ENCODE assay signal across 8 cellular contexts in the genomic region with DNA sequence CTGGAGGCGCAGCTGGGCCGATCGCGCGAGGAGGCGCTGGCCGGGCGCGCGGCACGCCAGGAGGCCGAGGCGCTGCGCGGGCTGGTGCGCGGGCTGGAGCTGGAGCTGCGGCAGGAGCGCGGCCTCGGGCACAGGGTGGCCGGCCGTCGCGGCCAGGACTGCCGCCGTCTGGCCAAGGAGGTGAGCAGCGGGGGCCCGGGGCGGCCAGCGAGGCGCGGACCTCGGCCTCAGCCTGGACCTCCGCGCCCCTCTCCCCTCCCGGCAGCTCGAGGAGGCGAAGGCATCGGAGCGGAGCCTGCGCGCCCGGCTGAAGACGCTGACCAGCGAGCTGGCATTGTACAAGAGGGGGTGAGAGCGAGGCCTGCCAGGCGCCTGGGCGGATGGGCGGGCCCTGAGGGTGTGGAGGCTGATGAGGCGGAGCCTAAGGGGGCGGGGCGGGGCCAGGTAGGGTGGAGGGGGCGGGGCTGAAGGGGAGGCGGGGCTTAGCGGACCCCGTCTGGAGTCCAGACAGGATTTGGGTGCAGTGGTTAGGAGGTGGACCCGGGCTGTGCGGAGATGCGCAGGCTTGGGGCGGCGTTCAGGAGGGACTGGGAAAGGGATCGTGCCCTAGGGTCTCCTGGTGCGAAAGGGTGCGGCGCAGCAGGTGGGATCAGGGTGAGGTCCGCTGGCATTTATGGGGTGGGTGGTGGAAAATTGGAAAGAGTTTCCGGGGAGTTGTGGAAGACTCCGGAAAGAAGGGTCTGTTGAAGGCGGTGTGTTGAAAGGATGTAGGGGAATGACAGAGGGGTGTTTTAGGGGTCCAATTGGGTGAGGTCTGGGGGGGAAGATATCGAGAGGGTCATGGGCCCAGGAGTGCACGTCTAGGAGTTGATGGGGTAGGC. TPM values are rescaled to one million over a fixed set of nuclear protein-coding genes. Genes with fewer than 3 reads are reported as not detected.
A peak's percentile ranks its signal among the peaks of the same experiment; 100 is the strongest.
DNase-seq lines count a peak whose midpoint lies in the region; ATAC-seq and TF ChIP-seq lines count a peak whose summit lies in the region.

No MANE protein-coding gene starts in this region.

- DNase-seq in Calu3 (peak; percentile 71), NCI-H1930 (lab: John Stamatoyannopoulos, UW) (peak; percentile 72 to 78), naive B cell (peak; percentile 44)
- DNase-seq in activated CD8-positive, alpha-beta memory T cell treated with anti-CD3 and anti-CD28 coated beads for 4 hours (ENCODE audit: low read depth in 2 of 2): peak; percentile 22 to 33
- peak; percentile 30 to 48 (median 45) for DNase-seq in effector memory CD8-positive, alpha-beta T cell
- peak; percentile 41 to 65 (median 58) for DNase-seq in stimulated activated naive CD4-positive, alpha-beta T cell (lab: John Stamatoyannopoulos, UW)

- ATAC-seq in effector memory CD8-positive, alpha-beta T cell (replicated peaks): peak; percentile 50
- ATAC-seq in naive B cell (ENCODE audit: low read depth in 2 of 2) (peak; percentile 69 to 73), GM19328 (IDR thresholded peaks at IDR 0.05; ENCODE audit: unreplicated experiment) (no peak), HG03135 (IDR thresholded peaks at IDR 0.05; ENCODE audit: unreplicated experiment) (no peak)

- H3K27ac Mint-ChIP-seq in Calu3 (ENCODE audit: unreplicated experiment) (no peak overlapping the region), naive B cell (peak overlapping the region in 2 of 6 donors; percentile 26 to 54)
- peak overlapping the region in 1 of 2 donors; percentile 80 for H3K27ac Mint-ChIP-seq in effector memory CD8-positive, alpha-beta T cell

- no peak for TF ChIP-seq CTCF in Calu3 (IDR thresholded peaks at IDR 0.05; ENCODE audit: unreplicated experiment)

- no TSS peak for BruUV-seq in Calu3 (replicated peaks; lab: Mats Ljungman, UMichigan)

- peaks cover 20% of the 10 kb centered on the region for H3K36me3 Mint-ChIP-seq in Calu3 (ENCODE audit: insufficient read depth, unreplicated experiment)
- peaks cover 8% of the 10 kb centered on the region for H3K36me3 Mint-ChIP-seq in effector memory CD8-positive, alpha-beta T cell (ENCODE audit: insufficient read depth)
- peaks cover 0 to 4% of the 10 kb centered on the region in 2 donors for H3K36me3 Mint-ChIP-seq in naive B cell

- CTCF ChIA-PET in Calu3 (lab: Charles Lee): interaction anchor here (0.6 to 1.6 kb wide), 4 partner anchors 59 to 113 kb away, joined by 3 to 8 read pairs (median 6); partner anchors contain the start of gene MYPOP

- H3K4me1 Mint-ChIP-seq in Calu3 (ENCODE audit: low read depth, unreplicated experiment) (peaks cover 21% of the 10 kb centered on the region), naive B cell (peaks cover 20 to 23% (median 22%) of the 10 kb centered on the region in 3 donors)
- H3K4me1 Mint-ChIP-seq in effector memory CD8-positive, alpha-beta T cell (ENCODE audit: low read depth in 2 of 2): peaks cover 16 to 17% of the 10 kb centered on the region in 2 donors

- H3K9me3 Mint-ChIP-seq in Calu3 (ENCODE audit: low read depth, unreplicated experiment) (no peaks in the 10 kb centered on the region), naive B cell (peaks cover 0 to 2% (median 0%) of the 10 kb centered on the region in 7 donors)
- H3K9me3 Mint-ChIP-seq in effector memory CD8-positive, alpha-beta T cell: no peaks in the 10 kb centered on the region

- peaks cover 27% of the 10 kb centered on the region for H3K27me3 Mint-ChIP-seq in Calu3 (ENCODE audit: unreplicated experiment)
- H3K27me3 Mint-ChIP-seq in effector memory CD8-positive, alpha-beta T cell: peaks cover 4 to 9% of the 10 kb centered on the region in 2 donors
- peaks cover 11 to 26% (median 20%) of the 10 kb centered on the region in 3 donors for H3K27me3 Mint-ChIP-seq in naive B cell

- intact Hi-C loops in Calu3 (cut with micrococcal nuclease; ENCODE audit: unreplicated experiment): no loop called here

- H3K4me3 Mint-ChIP-seq in Calu3 (ENCODE audit: low read depth, unreplicated experiment) (peak overlapping the region; percentile 87), naive B cell (peak overlapping the region; percentile 83 to 93 (median 86))
- peak overlapping the region; percentile 83 to 90 for H3K4me3 Mint-ChIP-seq in effector memory CD8-positive, alpha-beta T cell

RNA-seq across cellular contexts. Expression of gene PGLYRP1, which starts 7.5 kb away (rescaled TPM):
- total RNA-seq in Calu3 (2022): not detected in 2 replicates
- polyA plus RNA-seq in naive B cell (ENCODE audit: low read depth in 6 of 6): 1 to 10 TPM in 1 of 6 donors, not detected in 5; 1.6 TPM

RNA-seq across cellular contexts. Expression of gene CCDC61, which starts 20.1 kb away (rescaled TPM):
- total RNA-seq in Calu3 (2022): 31.0 and 32.7 TPM in 2 replicates
- polyA plus RNA-seq in naive B cell (ENCODE audit: low read depth in 6 of 6): 10 to 100 TPM in 1 of 6 donors, 1 to 10 TPM in 5; 4.9 to 11.9 (median 7.7) TPM

RNA-seq across cellular contexts. Expression of gene IGFL4, which starts 25.5 kb away (rescaled TPM):
- not detected in 2 replicates for total RNA-seq in Calu3 (2022)
- polyA plus RNA-seq in naive B cell (ENCODE audit: low read depth in 6 of 6): not detected

RNA-seq across cellular contexts. Expression of gene NOVA2, which starts 41.7 kb away (rescaled TPM):
- total RNA-seq in Calu3 (2022): not detected in 2 replicates
- polyA plus RNA-seq in naive B cell (ENCODE audit: low read depth in 6 of 6): not detected

Comparison
In these comparisons a context has a peak if more than half of its experiments do, and no peak if none do; other contexts are left out.
1. ATAC-seq: peak in effector memory CD8-positive, alpha-beta T cell (single experiment) and naive B cell (2 of 2); none in GM19328 (single experiment) and HG03135 (single experiment).
2. Peak in every context shown above with its lines, with median percentiles within 50 percentile points of each other: DNase-seq and H3K4me3 Mint-ChIP-seq.